ENCODE assay signal across 9 cellular contexts in genomic region chr11:8566613-8567210, GRCh38. TPM values are rescaled to one million over a fixed set of nuclear protein-coding genes. Genes with fewer than 3 reads are reported as not detected.
DNase-seq lines count a peak whose midpoint lies in the region; ATAC-seq and TF ChIP-seq lines count a peak whose summit lies in the region.
"Had no signal": no experiment of that assay in that cellular context is flagged by ENCODE, and none has a peak within 500 bp of the region (broad histone marks: within the 10 kb centered on the region; RNA-seq: fewer than 3 reads in every experiment).

No MANE protein-coding gene starts in this region.

- H3K36me3 Mint-ChIP-seq in progenitor cell of endocrine pancreas (ENCODE audit: insufficient read depth): peaks cover 2% of the 10 kb centered on the region

- H3K4me3 Mint-ChIP-seq in stimulated activated naive CD8-positive, alpha-beta T cell treated with anti-CD3 and anti-CD28 coated beads, Interleukin-15, amount 100 ng/mL, for 72 hours: no peak overlapping the region
- H3K4me3 Mint-ChIP-seq in progenitor cell of endocrine pancreas (ENCODE audit: low read depth): no peak overlapping the region
- H3K4me3 Mint-ChIP-seq: central memory CD8-positive, alpha-beta T cell had no signal

- H3K27ac ChIP-seq in RWPE2 (ENCODE audit: poor library complexity, severe bottlenecking): no peak overlapping the region

- H3K9me3 ChIP-seq in RWPE2 (ENCODE audit: severe bottlenecking): no peaks in the 10 kb centered on the region

- no peaks in the 10 kb centered on the region for H3K36me3 ChIP-seq in RWPE2 (ENCODE audit: low read depth)

- H3K27me3 ChIP-seq in RWPE2 (ENCODE audit: insufficient read depth, poor library complexity, severe bottlenecking): no peaks in the 10 kb centered on the region

- H3K4me1 Mint-ChIP-seq in stimulated activated naive CD8-positive, alpha-beta T cell treated with anti-CD3 and anti-CD28 coated beads, Interleukin-15, amount 100 ng/mL, for 72 hours: peaks cover 13% of the 10 kb centered on the region
- H3K4me1 Mint-ChIP-seq in progenitor cell of endocrine pancreas (ENCODE audit: low read depth): peaks cover 4% of the 10 kb centered on the region
- H3K4me1 Mint-ChIP-seq: central memory CD8-positive, alpha-beta T cell had no signal

- ATAC-seq in stimulated activated naive CD8-positive, alpha-beta T cell treated with anti-CD3 and anti-CD28 coated beads, Interleukin-15, amount 100 ng/mL, for 72 hours: peak; percentile 55
- ATAC-seq in stimulated activated naive CD8-positive, alpha-beta T cell treated with anti-CD3 and anti-CD28 coated beads, Interleukin-15, Interleukin-2, amounts not matched to agents 100 U/mL and 50 U/mL, for 24 hours: no peak
- peak; percentile 89 for ATAC-seq in RWPE2 (ENCODE audit: low read depth)

- TF ChIP-seq CTCF in RWPE2 (IDR thresholded peaks at IDR 0.05; ENCODE audit: poor library complexity, severe bottlenecking): peak; percentile 92
- TF ChIP-seq CTCF in progenitor cell of endocrine pancreas (IDR thresholded peaks at IDR 0.05; ENCODE audit: unreplicated experiment): peak; percentile 78

- DNase-seq in stimulated activated naive CD8-positive, alpha-beta T cell treated with anti-CD3 and anti-CD28 coated beads, Interleukin-15, amount 100 ng/mL, for 72 hours: peak in 1 of 2 donors; percentile 5
- no peak for DNase-seq in stimulated activated naive CD8-positive, alpha-beta T cell treated with anti-CD3 and anti-CD28 coated beads, Interleukin-15, Interleukin-2, amounts not matched to agents 100 U/mL and 50 U/mL, for 24 hours
- DNase-seq in Kasumi-1 (lab: John Stamatoyannopoulos, UW): peak; percentile 75 to 77
- no peak for DNase-seq in RWPE2 (ENCODE audit: low spot score)
- peak; percentile 77 for DNase-seq in fibroblast of peridontal ligament (ENCODE audit: extremely low read depth)
- no peak for DNase-seq in progenitor cell of endocrine pancreas (ENCODE audit: low spot score, unreplicated experiment)
- DNase-seq in ecto neural progenitor cell (ENCODE audit: low spot score): no peak
- DNase-seq in SHP77 treated with DMSO at 0.1 percent for 48 hours (lab: John Stamatoyannopoulos, UW): no peak

- H3K27me3 Mint-ChIP-seq in stimulated activated naive CD8-positive, alpha-beta T cell treated with anti-CD3 and anti-CD28 coated beads, Interleukin-15, amount 100 ng/mL, for 72 hours: peaks cover 8% of the 10 kb centered on the region
- no peaks in the 10 kb centered on the region for H3K27me3 Mint-ChIP-seq in progenitor cell of endocrine pancreas

- H3K4me3 ChIP-seq in RWPE2 (ENCODE audit: severe bottlenecking): no peak overlapping the region

- no peak overlapping the region for H3K27ac Mint-ChIP-seq in stimulated activated naive CD8-positive, alpha-beta T cell treated with anti-CD3 and anti-CD28 coated beads, Interleukin-15, amount 100 ng/mL, for 72 hours
- H3K27ac Mint-ChIP-seq in progenitor cell of endocrine pancreas: no peak overlapping the region

- H3K9me3 Mint-ChIP-seq in stimulated activated naive CD8-positive, alpha-beta T cell treated with anti-CD3 and anti-CD28 coated beads, Interleukin-15, amount 100 ng/mL, for 72 hours: no peaks in the 10 kb centered on the region
- H3K9me3 Mint-ChIP-seq in progenitor cell of endocrine pancreas (ENCODE audit: low read depth): peaks cover 7% of the 10 kb centered on the region
- H3K9me3 Mint-ChIP-seq: central memory CD8-positive, alpha-beta T cell had no signal

- peaks cover 20% of the 10 kb centered on the region for H3K4me1 ChIP-seq in RWPE2 (ENCODE audit: insufficient read depth, poor library complexity, severe bottlenecking)

RNA-seq across cellular contexts. Expression of gene STK33, which starts 27.3 kb away (rescaled TPM):
- total RNA-seq in progenitor cell of endocrine pancreas: 22.6 and 23.4 TPM in 2 replicates

Comparison
In these comparisons a context has a peak if more than half of its experiments do, and no peak if none do; other contexts are left out.
1. DNase-seq: peak in Kasumi-1 (2 of 2) and fibroblast of peridontal ligament (single experiment); none in stimulated activated naive CD8-positive, alpha-beta T cell treated with anti-CD3 and anti-CD28 coated beads, Interleukin-15, Interleukin-2, amounts not matched to agents 100 U/mL and 50 U/mL, for 24 hours (single experiment), RWPE2 (single experiment), progenitor cell of endocrine pancreas (single experiment), ecto neural progenitor cell (single experiment) and SHP77 treated with DMSO at 0.1 percent for 48 hours (single experiment).